10 cellular contexts compared by ENCODE assay signal in the genomic region with DNA sequence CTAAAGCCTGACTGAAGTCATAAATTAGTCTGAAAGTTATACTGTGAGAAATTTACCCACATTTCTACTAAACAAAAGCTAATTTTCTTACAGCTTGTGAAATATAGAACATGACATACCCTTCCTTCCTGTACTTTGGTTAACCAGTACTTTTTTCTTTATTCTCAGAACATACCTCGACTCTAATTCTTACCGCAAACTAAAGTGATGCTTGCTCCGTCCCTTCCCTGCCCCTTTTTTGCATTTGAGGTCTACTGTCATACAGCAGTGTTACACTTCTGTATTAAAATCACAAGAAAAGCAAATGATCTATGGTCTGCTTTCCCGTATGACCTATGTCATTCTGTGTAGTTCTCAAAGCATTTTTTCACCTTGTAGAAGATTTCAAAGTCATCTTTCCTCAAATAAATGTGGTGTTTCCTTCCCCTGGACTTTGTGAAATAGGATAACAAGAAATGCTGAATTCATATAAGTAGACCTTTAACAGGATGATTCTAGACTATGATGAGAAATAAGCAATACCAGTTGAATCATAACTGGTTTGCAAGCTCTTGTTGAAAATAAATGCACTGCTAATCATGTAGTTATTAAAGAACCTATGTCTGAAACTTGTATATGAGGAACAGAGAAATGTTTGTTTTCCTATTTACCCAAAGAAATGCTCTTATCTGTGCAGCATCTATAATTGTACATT. TPM values are rescaled to one million over a fixed set of nuclear protein-coding genes. Genes with fewer than 3 reads are reported as not detected.
DNase-seq lines count a peak whose midpoint lies in the region; ATAC-seq and TF ChIP-seq lines count a peak whose summit lies in the region.
"Had no signal": no experiment of that assay in that cellular context is flagged by ENCODE, and none has a peak within 500 bp of the region (broad histone marks: within the 10 kb centered on the region; RNA-seq: fewer than 3 reads in every experiment).

No MANE protein-coding gene starts in this region.

- H3K27me3 Mint-ChIP-seq in activated CD4-positive, alpha-beta memory T cell treated with anti-CD3 and anti-CD28 coated beads, Interleukin-2, amount 10 ng/mL, durations not matched to agents 7 days and 5 days = no peaks in the 10 kb centered on the region
- H3K27me3 Mint-ChIP-seq in neural progenitor cell (ENCODE audit: insufficient read depth, low read depth) = no peaks in the 10 kb centered on the region

- CTCF ChIA-PET in activated CD4-positive, alpha-beta memory T cell treated with anti-CD3 and anti-CD28 coated beads, Interleukin-2, amount 10 ng/mL, durations not matched to agents 7 days and 5 days (lab: Charles Lee) = interaction anchor here (0.6 to 7.7 kb wide), 11 partner anchors 8 to 111 kb away, joined by 3 to 50 read pairs (median 3); a partner anchor contains a TSS

- no peak for TF ChIP-seq CTCF in neural progenitor cell (IDR thresholded peaks at IDR 0.05)

- H4K20me1 ChIP-seq in neural progenitor cell (ENCODE audit: low read depth) = no peaks in the 10 kb centered on the region

- H3K4me2 ChIP-seq in neural progenitor cell = no peak overlapping the region

- no peaks in the 10 kb centered on the region for H3K79me2 ChIP-seq in neural progenitor cell (ENCODE audit: low read depth)

- no peak overlapping the region for H3K9ac ChIP-seq in neural progenitor cell

- peaks cover 84% of the 10 kb centered on the region for H3K36me3 Mint-ChIP-seq in activated CD4-positive, alpha-beta memory T cell treated with anti-CD3 and anti-CD28 coated beads, Interleukin-2, amount 10 ng/mL, durations not matched to agents 7 days and 5 days (ENCODE audit: low read depth)
- H3K36me3 Mint-ChIP-seq in neural progenitor cell = no peaks in the 10 kb centered on the region
- H3K36me3 Mint-ChIP-seq: brain had no signal

- DNase-seq in activated CD4-positive, alpha-beta memory T cell treated with anti-CD3 and anti-CD28 coated beads, Interleukin-2, amount 10 ng/mL, durations not matched to agents 7 days and 5 days = peak; percentile 69
- peak; percentile 35 to 56 for DNase-seq in stimulated activated CD4-positive, alpha-beta T cell treated with anti-CD3 and anti-CD28 coated beads, Interleukin-2, amount 100 ng/mL, for 24 hours
- DNase-seq in hippocampal formation (lab: John Stamatoyannopoulos, UW) = no peak
- no peak for DNase-seq in neural progenitor cell (ENCODE audit: low spot score)
- no peak for DNase-seq in hepatic stellate cell (ENCODE audit: low spot score)
- no peak for DNase-seq in NCI-H2196 (lab: John Stamatoyannopoulos, UW; ENCODE audit: unreplicated experiment)
- DNase-seq: pancreas had no signal

- POLR2A ChIA-PET in activated CD4-positive, alpha-beta memory T cell treated with anti-CD3 and anti-CD28 coated beads, Interleukin-2, amount 10 ng/mL, durations not matched to agents 7 days and 5 days (lab: Charles Lee) = interaction anchor here (0.6 to 8.4 kb wide), 19 partner anchors 8 to 485 kb away, joined by 3 to 380 read pairs (median 5); a partner anchor contains a TSS

- H3K27ac Mint-ChIP-seq in activated CD4-positive, alpha-beta memory T cell treated with anti-CD3 and anti-CD28 coated beads, Interleukin-2, amount 10 ng/mL, durations not matched to agents 7 days and 5 days = peak overlapping the region; percentile 89
- H3K27ac Mint-ChIP-seq in neural progenitor cell = no peak overlapping the region
- H3K27ac Mint-ChIP-seq: brain had no signal

- no peaks in the 10 kb centered on the region for H3F3A ChIP-seq in neural progenitor cell (ENCODE audit: low read depth)

- no peak overlapping the region for H3K27ac ChIP-seq in neural progenitor cell
- H3K27ac ChIP-seq: pancreas had no signal

- H3K4me3 ChIP-seq in neural progenitor cell = no peak overlapping the region
- H3K4me3 ChIP-seq: pancreas had no signal

- H3K4me1 ChIP-seq in neural progenitor cell = no peaks in the 10 kb centered on the region

- H3K9me3 Mint-ChIP-seq in activated CD4-positive, alpha-beta memory T cell treated with anti-CD3 and anti-CD28 coated beads, Interleukin-2, amount 10 ng/mL, durations not matched to agents 7 days and 5 days = no peaks in the 10 kb centered on the region
- no peaks in the 10 kb centered on the region for H3K9me3 Mint-ChIP-seq in neural progenitor cell
- H3K9me3 Mint-ChIP-seq: brain had no signal

- H3K36me3 ChIP-seq in neural progenitor cell = no peaks in the 10 kb centered on the region
- H3K36me3 ChIP-seq: pancreas had no signal

- no peaks in the 10 kb centered on the region for H3K27me3 ChIP-seq in neural progenitor cell
- H3K27me3 ChIP-seq: pancreas had no signal

- H3K9me3 ChIP-seq in neural progenitor cell (ENCODE audit: low read depth) = no peaks in the 10 kb centered on the region
- H3K9me3 ChIP-seq: pancreas had no signal

- peak overlapping the region; percentile 63 for H3K4me3 Mint-ChIP-seq in activated CD4-positive, alpha-beta memory T cell treated with anti-CD3 and anti-CD28 coated beads, Interleukin-2, amount 10 ng/mL, durations not matched to agents 7 days and 5 days
- H3K4me3 Mint-ChIP-seq in neural progenitor cell = no peak overlapping the region
- H3K4me3 Mint-ChIP-seq: brain had no signal

- peaks cover 79% of the 10 kb centered on the region for H3K4me1 Mint-ChIP-seq in activated CD4-positive, alpha-beta memory T cell treated with anti-CD3 and anti-CD28 coated beads, Interleukin-2, amount 10 ng/mL, durations not matched to agents 7 days and 5 days
- no peaks in the 10 kb centered on the region for H3K4me1 Mint-ChIP-seq in neural progenitor cell
- H3K4me1 Mint-ChIP-seq: brain had no signal

- H2AFZ ChIP-seq in neural progenitor cell (replicated peaks) = no peak overlapping the region

- ATAC-seq in GM19035 (IDR thresholded peaks at IDR 0.05; ENCODE audit: unreplicated experiment) (peak; percentile 84), HG02938 (IDR thresholded peaks at IDR 0.05; ENCODE audit: unreplicated experiment) (peak; percentile 93)

RNA-seq across cellular contexts. Expression of a gene that starts 30.4 kb away (rescaled TPM):
- 100 to 1,000 TPM; 389 to 406 TPM for total RNA-seq in activated CD4-positive, alpha-beta memory T cell treated with anti-CD3 and anti-CD28 coated beads, Interleukin-2, amount 10 ng/mL, durations not matched to agents 7 days and 5 days
- 0.19 and 0.54 TPM in 2 replicates for total RNA-seq in neural progenitor cell (ENCODE audit: low replicate concordance)

Comparison
In these comparisons a context has a peak if more than half of its experiments do, and no peak if none do; other contexts are left out.
1. DNase-seq: peak in activated CD4-positive, alpha-beta memory T cell treated with anti-CD3 and anti-CD28 coated beads, Interleukin-2, amount 10 ng/mL, durations not matched to agents 7 days and 5 days (single experiment) and stimulated activated CD4-positive, alpha-beta T cell treated with anti-CD3 and anti-CD28 coated beads, Interleukin-2, amount 100 ng/mL, for 24 hours (2 of 2); none in hippocampal formation (0 of 2), neural progenitor cell (single experiment), hepatic stellate cell (single experiment) and NCI-H2196 (single experiment).
2. RNA of a gene that starts 30.4 kb away (total RNA-seq): 389 to 406 TPM in activated CD4-positive, alpha-beta memory T cell treated with anti-CD3 and anti-CD28 coated beads, Interleukin-2, amount 10 ng/mL, durations not matched to agents 7 days and 5 days; 0.19 to 0.54 TPM in neural progenitor cell; every median in the first group is over 100 times any median in the second.